ENCODE assay signal across 16 cellular contexts in genomic region chr1:235838021-235838420, GRCh38.
"Had no signal": no experiment of that assay in that cellular context is flagged by ENCODE, and none has a peak within 500 bp of the region (broad histone marks: within the 10 kb centered on the region; RNA-seq: fewer than 3 reads in every experiment).

No MANE protein-coding gene starts in this region.

- H3K27ac Mint-ChIP-seq: nephron had no signal

- H3K27me3 Mint-ChIP-seq: activated naive CD4-positive, alpha-beta T cell treated with anti-CD3 and anti-CD28 coated beads, Interleukin-2, amount 50 U/mL, for 24 hours; stimulated activated naive CD8-positive, alpha-beta T cell treated with anti-CD3 and anti-CD28 coated beads, Interleukin-15, Interleukin-2, amounts not matched to agents 100 ng/mL and 50 ng/mL, for 24 hours had no signal

- FAIRE-seq: endometrium had no signal

- H3K4me3 Mint-ChIP-seq: activated naive CD4-positive, alpha-beta T cell treated with anti-CD3 and anti-CD28 coated beads, Interleukin-2, amount 50 U/mL, for 24 hours; nephron; stimulated activated naive CD8-positive, alpha-beta T cell treated with anti-CD3 and anti-CD28 coated beads, Interleukin-15, Interleukin-2, amounts not matched to agents 100 ng/mL and 50 ng/mL, for 24 hours had no signal

- H3K4me3 ChIP-seq: esophagus muscularis mucosa, mucosa of descending colon, prostate gland, testis had no signal

- H3K4me1 ChIP-seq: prostate gland had no signal

- H3K9me3 ChIP-seq: esophagus muscularis mucosa, mucosa of descending colon, prostate gland, testis had no signal

- H3K36me3 ChIP-seq: esophagus muscularis mucosa, prostate gland had no signal

- H3K9me3 Mint-ChIP-seq: activated naive CD4-positive, alpha-beta T cell treated with anti-CD3 and anti-CD28 coated beads, Interleukin-2, amount 50 U/mL, for 24 hours; nephron; stimulated activated naive CD8-positive, alpha-beta T cell treated with anti-CD3 and anti-CD28 coated beads, Interleukin-15, Interleukin-2, amounts not matched to agents 100 ng/mL and 50 ng/mL, for 24 hours had no signal

- H3K27ac ChIP-seq: esophagus muscularis mucosa, prostate gland, testis had no signal

- H3K27me3 ChIP-seq: esophagus muscularis mucosa, testis had no signal

- DNase-seq: activated CD4-positive, alpha-beta T cell treated with anti-CD3 and anti-CD28 coated beads, Interleukin-2, amount 50 U/mL, for 48 hours; activated CD4-positive, CD25-positive, alpha-beta regulatory T cell; activated CD8-positive, alpha-beta memory T cell treated with anti-CD3 and anti-CD28 coated beads, Interleukin-2, amount 50 U/mL, for 4 hours; anterior cingulate cortex; glutamatergic neuron; mammary epithelial cell; mucosa of descending colon; stimulated activated CD4-positive, alpha-beta T cell treated with anti-CD3 and anti-CD28 coated beads, Interleukin-2, amount 100 ng/mL, for 48 hours; testis had no signal

- ATAC-seq: mucosa of descending colon, sciatic nerve had no signal
